ENCODE assay signal across 35 cellular contexts in genomic region chr1:171730052-171730451, GRCh38.
"Had no signal": no experiment of that assay in that cellular context is flagged by ENCODE, and none has a peak within 500 bp of the region (broad histone marks: within the 10 kb centered on the region; RNA-seq: fewer than 3 reads in every experiment).

No MANE protein-coding gene starts in this region.

- ATAC-seq: activated CD4-positive, alpha-beta T cell treated with anti-CD3 and anti-CD28 coated beads for 36 hours; activated CD8-positive, alpha-beta memory T cell treated with anti-CD3 and anti-CD28 coated beads, Interleukin-2, amount 10 ng/mL, durations not matched to agents 7 days and 5 days; activated CD8-positive, alpha-beta T cell treated with anti-CD3 and anti-CD28 coated beads, Interleukin-2, amount 10 ng/mL, durations not matched to agents 7 days and 5 days; activated T-cell treated with anti-CD3 and anti-CD28 coated beads, Interleukin-2, amount 50 U/mL, for 72 hours; gastrocnemius medialis; left lung; natural killer cell; right lobe of liver; stimulated activated naive B cell treated with anti-CD40 and anti-IgM and Interleukin-4, amounts not matched to agents 10 μg/mL and 1 μg/mL and 100 μg/mL, for 72 hours; T-cell had no signal

- H3K4me3 Mint-ChIP-seq: activated CD4-positive, alpha-beta T cell treated with anti-CD3 and anti-CD28 coated beads for 36 hours; activated CD8-positive, alpha-beta memory T cell treated with anti-CD3 and anti-CD28 coated beads, Interleukin-2, amount 10 ng/mL, durations not matched to agents 7 days and 5 days; activated CD8-positive, alpha-beta T cell treated with anti-CD3 and anti-CD28 coated beads, Interleukin-2, amount 10 ng/mL, durations not matched to agents 7 days and 5 days; activated naive CD4-positive, alpha-beta T cell treated with anti-CD3 and anti-CD28 coated beads for 36 hours; activated naive CD8-positive, alpha-beta T cell treated with anti-CD3 and anti-CD28 coated beads for 36 hours; activated T-cell treated with anti-CD3 and anti-CD28 coated beads, Interleukin-2, amount 50 U/mL, for 72 hours; endodermal cell; natural killer cell; neural progenitor cell; stimulated activated naive B cell treated with anti-CD40 and anti-IgM and Interleukin-4, amounts not matched to agents 10 μg/mL and 1 μg/mL and 100 μg/mL, for 72 hours; T-cell; T-helper 2 cell treated with Interferon-gamma antibody and Interleukin-4, amounts not matched to agents 5 μg/mL and 100 μg/mL, for 36 hours had no signal

- H3K4me2 ChIP-seq: neural progenitor cell had no signal

- H3K9ac ChIP-seq: neural progenitor cell had no signal

- H3K36me3 ChIP-seq: neural progenitor cell had no signal

- H3K9me3 ChIP-seq: adrenal gland, esophagus squamous epithelium, gastrocnemius medialis, left lung, right lobe of liver, stomach, thyroid gland, upper lobe of left lung, vagina had no signal

- H3K9me3 Mint-ChIP-seq: activated naive CD4-positive, alpha-beta T cell treated with anti-CD3 and anti-CD28 coated beads for 36 hours; activated naive CD8-positive, alpha-beta T cell treated with anti-CD3 and anti-CD28 coated beads for 36 hours; activated T-cell treated with anti-CD3 and anti-CD28 coated beads, Interleukin-2, amount 50 U/mL, for 72 hours; natural killer cell; neural progenitor cell; stimulated activated naive B cell treated with anti-CD40 and anti-IgM and Interleukin-4, amounts not matched to agents 10 μg/mL and 1 μg/mL and 100 μg/mL, for 72 hours; T-cell had no signal

- H2AFZ ChIP-seq: neural progenitor cell had no signal

- H3K4me1 ChIP-seq: adrenal gland, esophagus squamous epithelium, neural progenitor cell, right lobe of liver, thyroid gland, vagina had no signal

- H3K4me3 ChIP-seq: adrenal gland, esophagus squamous epithelium, gastrocnemius medialis, left lung, lung, neural progenitor cell, right lobe of liver, skin epidermis, stomach, thyroid gland, upper lobe of left lung, vagina had no signal

- H3K27me3 ChIP-seq: adrenal gland, brain microvascular endothelial cell, esophagus squamous epithelium, gastrocnemius medialis, left lung, neural progenitor cell, right lobe of liver, stomach, thyroid gland, upper lobe of left lung, vagina had no signal

- H3K4me1 Mint-ChIP-seq: endodermal cell, neural progenitor cell had no signal

- H3K27ac ChIP-seq: adrenal gland, brain microvascular endothelial cell, epithelial cell of prostate, esophagus squamous epithelium, gastrocnemius medialis, left lung, neural progenitor cell, right lobe of liver, skin epidermis, stomach, thyroid gland, upper lobe of left lung, vagina had no signal

- H3K27me3 Mint-ChIP-seq: activated CD4-positive, alpha-beta T cell treated with anti-CD3 and anti-CD28 coated beads for 36 hours; activated CD8-positive, alpha-beta memory T cell treated with anti-CD3 and anti-CD28 coated beads, Interleukin-2, amount 10 ng/mL, durations not matched to agents 7 days and 5 days; activated naive CD8-positive, alpha-beta T cell treated with anti-CD3 and anti-CD28 coated beads for 36 hours; stimulated activated naive B cell treated with anti-CD40 and anti-IgM and Interleukin-4, amounts not matched to agents 10 μg/mL and 1 μg/mL and 100 μg/mL, for 72 hours; T-cell had no signal

- H3K27ac Mint-ChIP-seq: activated CD4-positive, alpha-beta T cell treated with anti-CD3 and anti-CD28 coated beads for 36 hours; activated CD8-positive, alpha-beta memory T cell treated with anti-CD3 and anti-CD28 coated beads, Interleukin-2, amount 10 ng/mL, durations not matched to agents 7 days and 5 days; activated CD8-positive, alpha-beta T cell treated with anti-CD3 and anti-CD28 coated beads, Interleukin-2, amount 10 ng/mL, durations not matched to agents 7 days and 5 days; activated naive CD4-positive, alpha-beta T cell treated with anti-CD3 and anti-CD28 coated beads for 36 hours; activated naive CD8-positive, alpha-beta T cell treated with anti-CD3 and anti-CD28 coated beads for 36 hours; activated T-cell treated with anti-CD3 and anti-CD28 coated beads, Interleukin-2, amount 50 U/mL, for 72 hours; endodermal cell; natural killer cell; neural progenitor cell; stimulated activated naive B cell treated with anti-CD40 and anti-IgM and Interleukin-4, amounts not matched to agents 10 μg/mL and 1 μg/mL and 100 μg/mL, for 72 hours; T-cell; T-helper 2 cell treated with Interferon-gamma antibody and Interleukin-4, amounts not matched to agents 5 μg/mL and 100 μg/mL, for 36 hours had no signal

- DNase-seq: activated CD4-positive, alpha-beta T cell treated with anti-CD3 and anti-CD28 coated beads for 36 hours; activated CD4-positive, CD25-positive, alpha-beta regulatory T cell; activated CD8-positive, alpha-beta memory T cell treated with anti-CD3 and anti-CD28 coated beads, Interleukin-2, amount 10 ng/mL, durations not matched to agents 7 days and 5 days; activated CD8-positive, alpha-beta T cell treated with anti-CD3 and anti-CD28 coated beads, Interleukin-2, amount 10 ng/mL, durations not matched to agents 7 days and 5 days; activated effector memory CD4-positive, alpha-beta T cell treated with anti-CD3 and anti-CD28 coated beads, Interleukin-2, amount 50 U/mL, for 16 hours; activated naive CD4-positive, alpha-beta T cell treated with anti-CD3 and anti-CD28 coated beads for 36 hours; activated naive CD8-positive, alpha-beta T cell treated with anti-CD3 and anti-CD28 coated beads for 36 hours; activated T-cell treated with anti-CD3 and anti-CD28 coated beads, Interleukin-2, amount 50 U/mL, for 72 hours; adrenal gland; aorta; brain microvascular endothelial cell; cortex of kidney; endodermal cell; esophagus squamous epithelium; gastrocnemius medialis; glutamatergic neuron; left lung; mesendoderm; natural killer cell; occipital lobe; right lobe of liver; stimulated activated CD4-positive, alpha-beta T cell treated with anti-CD3 and anti-CD28 coated beads, Interleukin-4, amount 100 ng/mL, for 4 hours; stimulated activated CD8-positive, alpha-beta memory T cell treated with anti-CD3 and anti-CD28 coated beads, Interleukin-4, amount 100 ng/mL, for 48 hours; stimulated activated naive B cell treated with anti-CD40 and anti-IgM and Interleukin-4, amounts not matched to agents 10 μg/mL and 1 μg/mL and 100 μg/mL, for 72 hours; stomach; T-cell; thyroid gland; upper lobe of left lung had no signal

- FAIRE-seq: islet of Langerhans had no signal
